In genomic region chr14:64541261-64541970, GRCh38 we compare ENCODE assay signal across 9 cellular contexts. TPM values are rescaled to one million over a fixed set of nuclear protein-coding genes. Genes with fewer than 3 reads are reported as not detected.
DNase-seq lines count a peak whose midpoint lies in the region; ATAC-seq and TF ChIP-seq lines count a peak whose summit lies in the region.
"Had no signal": no experiment of that assay in that cellular context is flagged by ENCODE, and none has a peak within 500 bp of the region (broad histone marks: within the 10 kb centered on the region; RNA-seq: fewer than 3 reads in every experiment).

No MANE protein-coding gene starts in this region.

- H4K20me1 ChIP-seq in GM23248 (ENCODE audit: insufficient read depth), result no peaks in the 10 kb centered on the region

- peak overlapping the region; percentile 79 for H2AFZ ChIP-seq in GM23248

- H3K27me3 ChIP-seq in GM23248 (replicated peaks; ENCODE audit: insufficient read depth) (no peaks in the 10 kb centered on the region), foreskin keratinocyte (no peaks in the 10 kb centered on the region)

- H3K79me2 ChIP-seq in GM23248 (ENCODE audit: insufficient read depth), result peaks cover 5% of the 10 kb centered on the region; the same call in 1 of the 2 replicates

- ATAC-seq in activated CD8-positive, alpha-beta memory T cell treated with anti-CD3 and anti-CD28 coated beads, Interleukin-2, amount 10 ng/mL, durations not matched to agents 7 days and 5 days, result no peak
- ATAC-seq in foreskin keratinocyte (no peak), sciatic nerve (no peak)

- TF ChIP-seq CTCF in foreskin keratinocyte (conservative IDR thresholded peaks at IDR 0.05), result peak; percentile 33
- TF ChIP-seq CTCF in mesothelial cell of epicardium (IDR thresholded peaks at IDR 0.05; ENCODE audit: unreplicated experiment), result no peak

- H3K9me2 ChIP-seq in GM23248 (ENCODE audit: insufficient read depth), result no peaks in the 10 kb centered on the region

- H3K4me1 ChIP-seq in GM23248 (ENCODE audit: insufficient read depth) (peaks cover 21% of the 10 kb centered on the region), foreskin keratinocyte (peaks cover 7% of the 10 kb centered on the region)

- CTCF ChIA-PET in activated CD8-positive, alpha-beta memory T cell treated with anti-CD3 and anti-CD28 coated beads, Interleukin-2, amount 10 ng/mL, durations not matched to agents 7 days and 5 days (lab: Charles Lee), result interaction anchor here (0.6 to 3.5 kb wide), 6 partner anchors 8 to 232 kb away, joined by 3 to 16 read pairs (median 6); partner anchors contain the start of gene PPP1R36

- H3K4me3 Mint-ChIP-seq in activated CD8-positive, alpha-beta memory T cell treated with anti-CD3 and anti-CD28 coated beads, Interleukin-2, amount 10 ng/mL, durations not matched to agents 7 days and 5 days, result peak overlapping the region; percentile 82
- no peak overlapping the region for H3K4me3 Mint-ChIP-seq in mesothelial cell of epicardium

- no peaks in the 10 kb centered on the region for H3K36me3 ChIP-seq in GM23248 (ENCODE audit: low read depth)

- H3K36me3 Mint-ChIP-seq in activated CD8-positive, alpha-beta memory T cell treated with anti-CD3 and anti-CD28 coated beads, Interleukin-2, amount 10 ng/mL, durations not matched to agents 7 days and 5 days, result peaks cover 10% of the 10 kb centered on the region
- H3K36me3 Mint-ChIP-seq in mesothelial cell of epicardium, result peaks cover 5% of the 10 kb centered on the region

- intact Hi-C loops in sciatic nerve (cut with DNase I), result loop anchor here (5.0 kb wide), 1 partner anchor 96 kb away; no protein-coding TSS in a partner anchor

- no peak overlapping the region for H3K27ac ChIP-seq in GM23248
- H3K27ac ChIP-seq in foreskin keratinocyte, result no peak overlapping the region

- peak; percentile 61 for DNase-seq in GM23248
- DNase-seq in activated CD8-positive, alpha-beta memory T cell treated with anti-CD3 and anti-CD28 coated beads, Interleukin-2, amount 10 ng/mL, durations not matched to agents 7 days and 5 days, result no peak
- DNase-seq in foreskin keratinocyte, result peak in 1 of 2 donors; percentile 40
- peak; percentile 67 for DNase-seq in sciatic nerve (ENCODE audit: low spot score)
- no peak for DNase-seq in NCI-H2227 (lab: John Stamatoyannopoulos, UW; ENCODE audit: unreplicated experiment)
- no peak for DNase-seq in SKM-1 (lab: John Stamatoyannopoulos, UW; ENCODE audit: unreplicated experiment)
- no peak for DNase-seq in mesothelial cell of epicardium (ENCODE audit: low spot score in 2 of 2, unreplicated experiment in 2 of 2)
- DNase-seq in NCI-H446 treated with DMSO at 0.1 percent for 48 hours (lab: John Stamatoyannopoulos, UW), result no peak
- DNase-seq: SW 1271 had no signal

- peaks cover 38% of the 10 kb centered on the region for H3K4me1 Mint-ChIP-seq in activated CD8-positive, alpha-beta memory T cell treated with anti-CD3 and anti-CD28 coated beads, Interleukin-2, amount 10 ng/mL, durations not matched to agents 7 days and 5 days
- H3K4me1 Mint-ChIP-seq in mesothelial cell of epicardium, result peaks cover 39% of the 10 kb centered on the region

- peaks cover 43% of the 10 kb centered on the region for H3F3A ChIP-seq in GM23248 (ENCODE audit: insufficient read depth)

- H3K9me3 Mint-ChIP-seq in activated CD8-positive, alpha-beta memory T cell treated with anti-CD3 and anti-CD28 coated beads, Interleukin-2, amount 10 ng/mL, durations not matched to agents 7 days and 5 days (ENCODE audit: low read depth), result no peaks in the 10 kb centered on the region
- H3K9me3 Mint-ChIP-seq in mesothelial cell of epicardium, result peaks cover 3% of the 10 kb centered on the region

- no peak overlapping the region for H3K9ac ChIP-seq in GM23248

- peak overlapping the region; percentile 96 for H3K27ac Mint-ChIP-seq in activated CD8-positive, alpha-beta memory T cell treated with anti-CD3 and anti-CD28 coated beads, Interleukin-2, amount 10 ng/mL, durations not matched to agents 7 days and 5 days
- H3K27ac Mint-ChIP-seq in mesothelial cell of epicardium, result no peak overlapping the region

- in situ Hi-C loops in GM23248 (cut with MboI), result loop anchor here (10.0 kb wide), 1 partner anchor 93 kb away; no protein-coding TSS in a partner anchor

- peak overlapping the region; percentile 72 for H3K4me2 ChIP-seq in GM23248 (ENCODE audit: unreplicated experiment)

- H3K9me3 ChIP-seq in GM23248 (ENCODE audit: low read depth), result no peaks in the 10 kb centered on the region

- H3K27me3 Mint-ChIP-seq in activated CD8-positive, alpha-beta memory T cell treated with anti-CD3 and anti-CD28 coated beads, Interleukin-2, amount 10 ng/mL, durations not matched to agents 7 days and 5 days, result peaks cover 50% of the 10 kb centered on the region
- H3K27me3 Mint-ChIP-seq in mesothelial cell of epicardium (ENCODE audit: low read depth), result no peaks in the 10 kb centered on the region

- H3K4me3 ChIP-seq in GM23248, result peak overlapping the region; percentile 69

- 18 to 20% methylated on average over 72 to 73 of the region's 73 CpGs for WGBS in GM23248 (ENCODE audit: low coverage in 1 of 2, low lambda C conversion rate in 2 of 2, missing lambda C conversion rate in 2 of 2), 2 experiments

RNA-seq across cellular contexts. Expression of gene HSPA2, which starts 0.9 kb away (rescaled TPM):
- total RNA-seq in GM23248 (2014; rRNA removed; shearing (Covaris generic)), result 28.1 and 28.9 TPM in 2 replicates
- 29.3 and 31.4 TPM in 2 replicates for polyA plus RNA-seq in GM23248 (2016; fragmentation: Nextera tagmentation; extraction: Ambion mirVana)
- total RNA-seq in activated CD8-positive, alpha-beta memory T cell treated with anti-CD3 and anti-CD28 coated beads, Interleukin-2, amount 10 ng/mL, durations not matched to agents 7 days and 5 days, result 1 to 10 TPM; 7.2 to 7.3 TPM
- total RNA-seq in foreskin keratinocyte, result 23.1 and 33.2 TPM in 2 replicates
- polyA plus RNA-seq in foreskin keratinocyte, result 13.6 and 22.1 TPM in 2 replicates
- 71.5 TPM for total RNA-seq in sciatic nerve
- total RNA-seq in mesothelial cell of epicardium, result 10.1 to 10.6 TPM (median 10.5 TPM) in 3 replicates

RNA-seq across cellular contexts. Expression of gene PPP1R36, which starts 8.3 kb away (rescaled TPM):
- total RNA-seq in GM23248 (2014; rRNA removed; shearing (Covaris generic)), result 1.6 TPM in 1 of 2 replicates, not detected in the other
- polyA plus RNA-seq in GM23248 (2016; fragmentation: Nextera tagmentation; extraction: Ambion mirVana), result 1.8 and 2.0 TPM in 2 replicates
- not detected for total RNA-seq in activated CD8-positive, alpha-beta memory T cell treated with anti-CD3 and anti-CD28 coated beads, Interleukin-2, amount 10 ng/mL, durations not matched to agents 7 days and 5 days
- total RNA-seq in foreskin keratinocyte, result 0.88 and 0.99 TPM in 2 replicates
- 0.39 and 0.41 TPM in 2 replicates for polyA plus RNA-seq in foreskin keratinocyte
- total RNA-seq in sciatic nerve, result 2.5 TPM
- total RNA-seq in mesothelial cell of epicardium, result 0.66 to 1.3 TPM (median 0.81 TPM) in 3 replicates

RNA-seq across cellular contexts. Expression of gene ZBTB1, which starts 36.8 kb away (rescaled TPM):
- 46.9 and 60.0 TPM in 2 replicates for total RNA-seq in GM23248 (2014; rRNA removed; shearing (Covaris generic))
- 37.5 and 39.1 TPM in 2 replicates for polyA plus RNA-seq in GM23248 (2016; fragmentation: Nextera tagmentation; extraction: Ambion mirVana)
- 10 to 100 TPM; 73.3 to 84.2 TPM for total RNA-seq in activated CD8-positive, alpha-beta memory T cell treated with anti-CD3 and anti-CD28 coated beads, Interleukin-2, amount 10 ng/mL, durations not matched to agents 7 days and 5 days
- total RNA-seq in foreskin keratinocyte, result 28.4 and 34.3 TPM in 2 replicates
- 6.1 and 6.9 TPM in 2 replicates for polyA plus RNA-seq in foreskin keratinocyte
- 64.6 TPM for total RNA-seq in sciatic nerve
- total RNA-seq in mesothelial cell of epicardium, result 66.3 to 67.4 TPM (median 66.4 TPM) in 3 replicates

RNA-seq across cellular contexts. Expression of gene ZBTB25, which starts 37.8 kb away (rescaled TPM):
- 3.6 and 7.0 TPM in 2 replicates for total RNA-seq in GM23248 (2014; rRNA removed; shearing (Covaris generic))
- polyA plus RNA-seq in GM23248 (2016; fragmentation: Nextera tagmentation; extraction: Ambion mirVana) (8.0 and 12.5 TPM in 2 replicates), foreskin keratinocyte (2.1 and 3.2 TPM in 2 replicates)
- 10 to 100 TPM; 31.4 to 42.8 TPM for total RNA-seq in activated CD8-positive, alpha-beta memory T cell treated with anti-CD3 and anti-CD28 coated beads, Interleukin-2, amount 10 ng/mL, durations not matched to agents 7 days and 5 days
- total RNA-seq in foreskin keratinocyte (7.1 TPM in 2 replicates), sciatic nerve (26.2 TPM), mesothelial cell of epicardium (19.1 to 20.6 TPM (median 19.1 TPM) in 3 replicates)

Comparison
In these comparisons a context has a peak if more than half of its experiments do, and no peak if none do; other contexts are left out.
1. DNase-seq: peak in GM23248 (single experiment) and sciatic nerve (single experiment); none in activated CD8-positive, alpha-beta memory T cell treated with anti-CD3 and anti-CD28 coated beads, Interleukin-2, amount 10 ng/mL, durations not matched to agents 7 days and 5 days (single experiment), NCI-H2227 (single experiment), SKM-1 (single experiment), mesothelial cell of epicardium (0 of 2) and NCI-H446 treated with DMSO at 0.1 percent for 48 hours (single experiment).